In genomic region chr2:53633441-53633840, GRCh38 we compare ENCODE assay signal across 21 cellular contexts.
DNase-seq lines count a peak whose midpoint lies in the region; ATAC-seq, FAIRE-seq and TF ChIP-seq lines count a peak whose summit lies in the region.
"Had no signal": no experiment of that assay in that cellular context is flagged by ENCODE, and none has a peak within 500 bp of the region (broad histone marks: within the 10 kb centered on the region; RNA-seq: fewer than 3 reads in every experiment).

No MANE protein-coding gene starts in this region.

- FAIRE-seq in HTR-8/SVneo (lab: Jason Lieb, UNC), result peak; percentile 86
- FAIRE-seq: colon, GM12892 had no signal

- peak overlapping the region; percentile 4 for H3K4me3 Mint-ChIP-seq in activated T-helper 17 cell treated with anti-CD3 and anti-CD28 coated beads, Interleukin-2, amount 50 U/mL, for 72 hours
- H3K4me3 Mint-ChIP-seq in activated CD4-positive, alpha-beta T cell treated with anti-CD3 and anti-CD28 coated beads, Interleukin-2, amount 10 ng/mL, durations not matched to agents 24 days and 14 days, result no peak overlapping the region
- H3K4me3 Mint-ChIP-seq: natural killer cell treated with Interleukin-12 subunit alpha and Interleukin-12 subunit beta and Interleukin-15 and Interleukin-18, amount 100 ng/mL, for 72 hours; T-helper 2 cell treated with Interferon-gamma antibody and Interleukin-4, amounts not matched to agents 5 μg/mL and 100 μg/mL, for 36 hours had no signal

- H4K20me1 ChIP-seq in smooth muscle cell (ENCODE audit: low read depth), result no peaks in the 10 kb centered on the region
- H4K20me1 ChIP-seq: BLaER1 had no signal

- ATAC-seq in activated T-helper 17 cell treated with anti-CD3 and anti-CD28 coated beads, Interleukin-2, amount 50 U/mL, for 72 hours (replicated peaks), result no peak
- ATAC-seq in foreskin keratinocyte, result peak; percentile 54
- ATAC-seq: left ventricle myocardium superior; natural killer cell treated with Interleukin-12 subunit alpha and Interleukin-12 subunit beta and Interleukin-15 and Interleukin-18, amount 100 ng/mL, for 72 hours had no signal

- H3K4me1 Mint-ChIP-seq in activated T-helper 17 cell treated with anti-CD3 and anti-CD28 coated beads, Interleukin-2, amount 50 U/mL, for 72 hours, result peaks cover 9% of the 10 kb centered on the region
- no peaks in the 10 kb centered on the region for H3K4me1 Mint-ChIP-seq in activated CD4-positive, alpha-beta T cell treated with anti-CD3 and anti-CD28 coated beads, Interleukin-2, amount 10 ng/mL, durations not matched to agents 24 days and 14 days

- no peak overlapping the region for H3K9ac ChIP-seq in smooth muscle cell (ENCODE audit: low read depth)
- H3K9ac ChIP-seq: BLaER1 had no signal

- H3K79me2 ChIP-seq in smooth muscle cell (ENCODE audit: low read depth), result no peaks in the 10 kb centered on the region

- H3K4me1 ChIP-seq in foreskin keratinocyte (no peaks in the 10 kb centered on the region), smooth muscle cell (ENCODE audit: low read depth) (peaks cover 7% of the 10 kb centered on the region)
- H3K4me1 ChIP-seq: BLaER1, thyroid gland had no signal

- DNase-seq in COR-L47 (lab: John Stamatoyannopoulos, UW) (peak; percentile 15), HTR-8/SVneo (ENCODE audit: insufficient read length, low spot score) (peak; percentile 15), foreskin keratinocyte (peak; percentile 44 to 70), smooth muscle cell (lab: John Stamatoyannopoulos, UW; ENCODE audit: unreplicated experiment) (no peak), NCI-H2107 (lab: John Stamatoyannopoulos, UW) (no peak), lower leg skin (ENCODE audit: low spot score in 2 of 2) (no peak)
- DNase-seq in activated CD4-positive, alpha-beta T cell treated with anti-CD3 and anti-CD28 coated beads, Interleukin-2, amount 10 ng/mL, durations not matched to agents 24 days and 14 days, result no peak
- DNase-seq: activated CD4-positive, alpha-beta T cell treated with anti-CD3 and anti-CD28 coated beads, Interleukin-2, amount 50 U/mL, for 48 hours; activated T-cell treated with anti-CD3 and anti-CD28 coated beads, Interleukin-2, amount 50 U/mL, for 48 hours; left ventricle myocardium superior; NCI-H524 treated with DMSO at 0.1 percent for 48 hours; RPMI8226; stimulated activated CD4-positive, alpha-beta T cell treated with anti-CD3 and anti-CD28 coated beads, Interleukin-1b, Interleukin-23, amount 100 ng/mL, for 48 hours; stimulated activated CD8-positive, alpha-beta memory T cell treated with anti-CD3 and anti-CD28 coated beads, Interleukin-4, amount 100 ng/mL, for 48 hours; thyroid gland had no signal

- H3K27ac ChIP-seq in foreskin keratinocyte (no peak overlapping the region), smooth muscle cell (ENCODE audit: low read depth) (no peak overlapping the region)
- H3K27ac ChIP-seq: BLaER1, thyroid gland had no signal

- intact Hi-C loops in lower leg skin (cut with DNase I; ENCODE audit: low total_unique reads), result no loop called here
- intact Hi-C loops in activated CD4-positive, alpha-beta T cell treated with anti-CD3 and anti-CD28 coated beads, Interleukin-2, amount 10 ng/mL, durations not matched to agents 24 days and 14 days (cut with micrococcal nuclease), result no loop called here

- H3K4me2 ChIP-seq in smooth muscle cell, result no peak overlapping the region
- H3K4me2 ChIP-seq: BLaER1 had no signal

- H3F3A ChIP-seq in smooth muscle cell (ENCODE audit: low read depth), result no peaks in the 10 kb centered on the region

- TF ChIP-seq CTCF in foreskin keratinocyte (conservative IDR thresholded peaks at IDR 0.05) (no peak), smooth muscle cell (IDR thresholded peaks at IDR 0.05; ENCODE audit: borderline replicate concordance, insufficient read depth, poor library complexity, severe bottlenecking) (no peak), lower leg skin (IDR thresholded peaks at IDR 0.05) (no peak)

- H3K27me3 Mint-ChIP-seq in activated T-helper 17 cell treated with anti-CD3 and anti-CD28 coated beads, Interleukin-2, amount 50 U/mL, for 72 hours, result no peaks in the 10 kb centered on the region
- peaks cover 2% of the 10 kb centered on the region for H3K27me3 Mint-ChIP-seq in activated CD4-positive, alpha-beta T cell treated with anti-CD3 and anti-CD28 coated beads, Interleukin-2, amount 10 ng/mL, durations not matched to agents 24 days and 14 days

- H3K27me3 ChIP-seq in foreskin keratinocyte (no peaks in the 10 kb centered on the region), smooth muscle cell (ENCODE audit: low read depth) (no peaks in the 10 kb centered on the region)
- H3K27me3 ChIP-seq: BLaER1, thyroid gland had no signal

- no peak overlapping the region for H2AFZ ChIP-seq in smooth muscle cell (ENCODE audit: low read depth)

- 89% methylated on average over 1 of the region's 1 CpG for WGBS in smooth muscle cell (ENCODE audit: low lambda C conversion rate)
- 48 to 79% methylated on average over 1 of the region's 1 CpG for WGBS in lower leg skin, 2 donors

- H3K36me3 ChIP-seq in smooth muscle cell (ENCODE audit: low read depth), result no peaks in the 10 kb centered on the region
- H3K36me3 ChIP-seq: BLaER1, thyroid gland had no signal

- H3K9me3 Mint-ChIP-seq in activated T-helper 17 cell treated with anti-CD3 and anti-CD28 coated beads, Interleukin-2, amount 50 U/mL, for 72 hours, result peaks cover 7% of the 10 kb centered on the region
- H3K9me3 Mint-ChIP-seq in activated CD4-positive, alpha-beta T cell treated with anti-CD3 and anti-CD28 coated beads, Interleukin-2, amount 10 ng/mL, durations not matched to agents 24 days and 14 days, result no peaks in the 10 kb centered on the region
- H3K9me3 Mint-ChIP-seq: natural killer cell treated with Interleukin-12 subunit alpha and Interleukin-12 subunit beta and Interleukin-15 and Interleukin-18, amount 100 ng/mL, for 72 hours; T-helper 2 cell treated with Interferon-gamma antibody and Interleukin-4, amounts not matched to agents 5 μg/mL and 100 μg/mL, for 36 hours had no signal

- H3K4me3 ChIP-seq in smooth muscle cell (no peak overlapping the region), lower leg skin (ENCODE audit: low read depth, poor library complexity, severe bottlenecking) (no peak overlapping the region)
- H3K4me3 ChIP-seq: BLaER1, thyroid gland had no signal

- H3K36me3 Mint-ChIP-seq in activated T-helper 17 cell treated with anti-CD3 and anti-CD28 coated beads, Interleukin-2, amount 50 U/mL, for 72 hours (ENCODE audit: low read depth), result no peaks in the 10 kb centered on the region
- H3K36me3 Mint-ChIP-seq in activated CD4-positive, alpha-beta T cell treated with anti-CD3 and anti-CD28 coated beads, Interleukin-2, amount 10 ng/mL, durations not matched to agents 24 days and 14 days (ENCODE audit: low read depth), result no peaks in the 10 kb centered on the region
- H3K36me3 Mint-ChIP-seq: natural killer cell treated with Interleukin-12 subunit alpha and Interleukin-12 subunit beta and Interleukin-15 and Interleukin-18, amount 100 ng/mL, for 72 hours had no signal

- no peak for TF ChIP-seq POLR2A in lower leg skin (IDR thresholded peaks at IDR 0.05)

- H3K27ac Mint-ChIP-seq in activated T-helper 17 cell treated with anti-CD3 and anti-CD28 coated beads, Interleukin-2, amount 50 U/mL, for 72 hours, result no peak overlapping the region
- no peak overlapping the region for H3K27ac Mint-ChIP-seq in activated CD4-positive, alpha-beta T cell treated with anti-CD3 and anti-CD28 coated beads, Interleukin-2, amount 10 ng/mL, durations not matched to agents 24 days and 14 days
- H3K27ac Mint-ChIP-seq: natural killer cell treated with Interleukin-12 subunit alpha and Interleukin-12 subunit beta and Interleukin-15 and Interleukin-18, amount 100 ng/mL, for 72 hours; T-helper 2 cell treated with Interferon-gamma antibody and Interleukin-4, amounts not matched to agents 5 μg/mL and 100 μg/mL, for 36 hours had no signal

- H3K9me3 ChIP-seq in smooth muscle cell (replicated peaks; ENCODE audit: low read depth), result no peaks in the 10 kb centered on the region
- H3K9me3 ChIP-seq: BLaER1, thyroid gland had no signal

Comparison
In these comparisons a context has a peak if more than half of its experiments do, and no peak if none do; other contexts are left out.
1. DNase-seq: peak in COR-L47 (single experiment), HTR-8/SVneo (single experiment) and foreskin keratinocyte (2 of 2); none in smooth muscle cell (single experiment), NCI-H2107 (single experiment), lower leg skin (0 of 2) and activated CD4-positive, alpha-beta T cell treated with anti-CD3 and anti-CD28 coated beads, Interleukin-2, amount 10 ng/mL, durations not matched to agents 24 days and 14 days (single experiment).